ENCODE assay signal across 8 cellular contexts in the genomic region with DNA sequence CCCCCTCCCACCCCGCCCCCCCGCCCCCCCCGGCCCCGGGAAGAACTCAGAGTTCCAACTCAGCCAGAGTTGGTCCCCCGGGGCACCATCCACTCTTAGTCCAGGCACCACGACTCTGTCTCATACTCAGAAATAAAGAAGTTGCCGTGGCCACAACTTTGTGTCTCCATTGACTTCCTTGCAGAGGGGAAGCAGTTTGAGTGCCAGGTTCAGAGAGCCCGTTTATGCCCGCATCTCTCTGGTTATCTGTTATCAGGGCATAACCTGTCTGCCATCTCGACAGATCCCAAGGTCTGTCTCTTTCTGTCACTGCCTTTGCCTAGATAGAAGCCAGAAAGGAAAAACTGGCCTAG. TPM values are rescaled to one million over a fixed set of nuclear protein-coding genes. Genes with fewer than 3 reads are reported as not detected.
DNase-seq lines count a peak whose midpoint lies in the region; ATAC-seq and TF ChIP-seq lines count a peak whose summit lies in the region.

No MANE protein-coding gene starts in this region.

- H3K27me3 ChIP-seq in BE2C (no peaks in the 10 kb centered on the region), foreskin keratinocyte (no peaks in the 10 kb centered on the region)

- TF ChIP-seq CTCF in BE2C (IDR thresholded peaks at IDR 0.05; ENCODE audit: low read depth, low read length) (no peak), foreskin keratinocyte (conservative IDR thresholded peaks at IDR 0.05) (no peak)

- peak overlapping the region; percentile 57 for H3K27ac ChIP-seq in foreskin keratinocyte

- peak overlapping the region; percentile 90 to 96 (median 95) for H3K4me3 Mint-ChIP-seq in T-cell

- ATAC-seq in GM21360 (IDR thresholded peaks at IDR 0.05; ENCODE audit: unreplicated experiment) (peak; percentile 2), T-cell (replicated peaks in 1 of 4) (peak in 1 of 4 experiments; percentile 3), foreskin keratinocyte (no peak), HG03521 (IDR thresholded peaks at IDR 0.05; ENCODE audit: unreplicated experiment) (no peak)

- H3K4me1 ChIP-seq in BE2C: peaks cover 2% of the 10 kb centered on the region
- H3K4me1 ChIP-seq in foreskin keratinocyte: no peaks in the 10 kb centered on the region

- H3K27ac Mint-ChIP-seq in T-cell: peak overlapping the region; percentile 77 to 86

- H3K9me3 ChIP-seq in BE2C: no peaks in the 10 kb centered on the region

- peaks cover 23% of the 10 kb centered on the region for H3K36me3 ChIP-seq in BE2C

- CTCF ChIA-PET in T-cell (lab: Charles Lee): interaction anchor here in 1 of 2 donors (0.5 to 1.3 kb wide), 6 partner anchors 40 to 215 kb away, joined by 3 to 5 read pairs (median 4); a partner anchor contains a TSS

- no peaks in the 10 kb centered on the region for H3K9me3 Mint-ChIP-seq in T-cell

- POLR2A ChIA-PET in T-cell (lab: Charles Lee): interaction anchor here in 1 of 2 donors (0.6 kb wide), 2 partner anchors 19 to 1403 kb away, joined by 3 to 6 read pairs; no protein-coding TSS in a partner anchor

- DNase-seq in BE2C: no peak
- DNase-seq in T-cell: peak in 5 of 34 experiments; percentile 1 to 15 (median 10)
- no peak for DNase-seq in foreskin keratinocyte
- DNase-seq in skeletal muscle cell (ENCODE audit: low read depth): no peak
- no peak for DNase-seq in kidney glomerular epithelial cell (lab: John Stamatoyannopoulos, UW)
- no peak for DNase-seq in NCI-H2107 treated with DMSO at 0.1 percent for 48 hours (lab: John Stamatoyannopoulos, UW; ENCODE audit: unreplicated experiment)

- H3K4me1 Mint-ChIP-seq in T-cell: peaks cover 40 to 46% (median 46%) of the 10 kb centered on the region in 3 donors

- H3K4me3 ChIP-seq in BE2C (ENCODE audit: low read depth, low read length): peak overlapping the region; percentile 85
- H3K4me3 ChIP-seq in skeletal muscle cell (ENCODE audit: low read depth, low read length): peak overlapping the region; percentile 76

- H3K36me3 Mint-ChIP-seq in T-cell: peaks cover 17% of the 10 kb centered on the region

- no peaks in the 10 kb centered on the region for H3K27me3 Mint-ChIP-seq in T-cell

RNA-seq across cellular contexts. Expression of a gene that starts 0.6 kb away (rescaled TPM):
- 11.9 TPM for polyA plus RNA-seq in BE2C (2012; ENCODE audit: insufficient read depth, insufficient read length, low read depth)
- total RNA-seq in T-cell (10 to 100 TPM; 16.9 to 18.8 (median 17.9) TPM), foreskin keratinocyte (27.9 and 29.7 TPM in 2 replicates)
- 9.2 and 11.0 TPM in 2 replicates for polyA plus RNA-seq in foreskin keratinocyte

RNA-seq across cellular contexts. Expression of a gene that starts 45.7 kb away (rescaled TPM):
- polyA plus RNA-seq in BE2C (2012; ENCODE audit: insufficient read depth, insufficient read length, low read depth): not detected
- total RNA-seq in T-cell (not detected), foreskin keratinocyte (not detected in 2 replicates)
- polyA plus RNA-seq in foreskin keratinocyte: not detected in 2 replicates
